Comparison of ENCODE assay signal across 21 cellular contexts in the genomic region with DNA sequence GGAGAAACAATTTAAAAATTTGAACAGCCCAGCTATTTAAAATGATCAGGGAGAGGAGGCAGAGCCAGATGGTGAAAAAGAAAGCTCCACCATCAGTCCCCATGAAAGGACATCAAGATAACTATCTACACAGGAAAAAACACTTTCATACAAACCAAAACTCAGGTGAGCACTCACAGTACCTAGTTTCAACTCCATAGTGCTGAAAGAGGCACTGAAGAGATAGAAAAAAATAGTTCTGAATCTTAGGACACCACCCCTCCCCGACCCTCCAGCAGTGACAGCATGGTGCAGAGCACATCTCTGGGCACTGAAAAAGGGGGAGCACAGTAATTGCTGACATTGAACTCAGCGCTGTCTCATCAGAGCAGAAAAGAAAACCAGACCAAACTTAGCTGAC.
"Had no signal": no experiment of that assay in that cellular context is flagged by ENCODE, and none has a peak within 500 bp of the region (broad histone marks: within the 10 kb centered on the region; RNA-seq: fewer than 3 reads in every experiment).

No MANE protein-coding gene starts in this region.

- H3K27ac ChIP-seq: colonic mucosa, epithelial cell of prostate, esophagus squamous epithelium, gastrocnemius medialis, heart right ventricle, left lung, lower lobe of right lung had no signal

- DNase-seq: colonic mucosa; cortex of kidney; effector CD8-positive, alpha-beta T cell; effector memory CD8-positive, alpha-beta T cell; endodermal cell; erythroblast; esophagus squamous epithelium; foreskin fibroblast; foreskin melanocyte; gastrocnemius medialis; glutamatergic neuron; head of caudate nucleus; heart right ventricle; hippocampal formation; left cardiac atrium; left lung; left ventricle myocardium superior; lower lobe of right lung; mesendoderm; midbrain had no signal

- H3K9me3 ChIP-seq: colonic mucosa, esophagus squamous epithelium, gastrocnemius medialis, lower lobe of right lung had no signal

- H3K4me1 ChIP-seq: colonic mucosa, esophagus squamous epithelium, gastrocnemius medialis, heart right ventricle, left lung, lower lobe of right lung had no signal

- H3K4me3 ChIP-seq: colonic mucosa, esophagus squamous epithelium, gastrocnemius medialis, heart right ventricle, left lung, lower lobe of right lung had no signal

- H3K36me3 ChIP-seq: colonic mucosa, esophagus squamous epithelium, gastrocnemius medialis, heart right ventricle, left lung, lower lobe of right lung had no signal

- H3K27me3 ChIP-seq: colonic mucosa, esophagus squamous epithelium, gastrocnemius medialis, heart right ventricle, left lung had no signal
